12 cellular contexts compared by ENCODE assay signal in the genomic region with DNA sequence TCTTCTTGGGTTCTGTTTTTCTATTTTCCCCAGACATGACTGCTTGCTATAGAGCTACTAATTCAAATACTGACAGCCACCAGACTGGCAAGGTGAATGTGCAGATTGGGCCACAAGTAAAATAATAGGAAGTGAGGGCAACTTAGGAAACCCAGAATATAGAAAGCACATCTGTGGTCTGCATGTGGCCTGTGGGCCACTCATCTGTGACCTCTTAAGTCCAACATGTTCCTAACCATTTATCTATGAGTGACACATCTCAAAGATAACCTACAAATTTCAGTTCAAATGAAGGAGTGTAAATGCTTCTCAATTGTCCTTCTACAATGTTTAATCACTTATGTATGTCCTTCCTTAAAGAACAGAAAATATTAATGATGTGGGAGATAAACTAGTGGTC.
DNase-seq lines count a peak whose midpoint lies in the region; ATAC-seq lines count a peak whose summit lies in the region.
"Had no signal": no experiment of that assay in that cellular context is flagged by ENCODE, and none has a peak within 500 bp of the region (broad histone marks: within the 10 kb centered on the region; RNA-seq: fewer than 3 reads in every experiment).

No MANE protein-coding gene starts in this region.

- no peaks in the 10 kb centered on the region for H3K27me3 Mint-ChIP-seq in naive thymus-derived CD4-positive, alpha-beta T cell
- H3K27me3 Mint-ChIP-seq: T-cell had no signal

- POLR2A ChIA-PET in naive thymus-derived CD4-positive, alpha-beta T cell (lab: Charles Lee): no interaction called here

- no peaks in the 10 kb centered on the region for H3K4me1 ChIP-seq in naive thymus-derived CD4-positive, alpha-beta T cell (ENCODE audit: control insufficient read depth in 2 of 2, insufficient read depth in 2 of 2, low read length in 2 of 2)

- H3K4me1 Mint-ChIP-seq in naive thymus-derived CD4-positive, alpha-beta T cell: peaks cover 0 to 12% (median 5%) of the 10 kb centered on the region in 7 donors

- H3K27me3 ChIP-seq in naive thymus-derived CD4-positive, alpha-beta T cell (ENCODE audit: control insufficient read depth in 2 of 2, insufficient read depth in 2 of 2, low read length in 2 of 2): no peaks in the 10 kb centered on the region

- no peak overlapping the region for H3K27ac ChIP-seq in naive thymus-derived CD4-positive, alpha-beta T cell (ENCODE audit: low read depth, low read length)

- no peak overlapping the region for H3K4me3 ChIP-seq in naive thymus-derived CD4-positive, alpha-beta T cell (ENCODE audit: low read length)

- intact Hi-C loops in naive thymus-derived CD4-positive, alpha-beta T cell (cut with micrococcal nuclease): loop anchor here (1.0 to 10.0 kb wide), 7 partner anchors 178 to 1522 kb away; a partner anchor contains a TSS

- no peaks in the 10 kb centered on the region for H3K36me3 ChIP-seq in naive thymus-derived CD4-positive, alpha-beta T cell (ENCODE audit: control insufficient read depth in 2 of 3, insufficient read depth in 3 of 3, low read length in 3 of 3)

- ATAC-seq in GM18907 (IDR thresholded peaks at IDR 0.05; ENCODE audit: unreplicated experiment) (peak; percentile 91), GM21723 (IDR thresholded peaks at IDR 0.05; ENCODE audit: unreplicated experiment) (peak; percentile 72), HG03354 (IDR thresholded peaks at IDR 0.05; ENCODE audit: poor library complexity, severe bottlenecking, unreplicated experiment) (peak; percentile 84)
- peak; percentile 60 for ATAC-seq in naive thymus-derived CD4-positive, alpha-beta T cell
- ATAC-seq: T-cell had no signal

- no peaks in the 10 kb centered on the region for H3K9me3 ChIP-seq in naive thymus-derived CD4-positive, alpha-beta T cell (ENCODE audit: control insufficient read depth in 2 of 3, low read length in 3 of 3)

- no peak overlapping the region for H3K27ac Mint-ChIP-seq in naive thymus-derived CD4-positive, alpha-beta T cell
- H3K27ac Mint-ChIP-seq: T-cell had no signal

- no peak for DNase-seq in naive thymus-derived CD4-positive, alpha-beta T cell
- no peak for DNase-seq in activated effector memory CD4-positive, alpha-beta T cell treated with Interleukin-2 at 50 U/mL for 16 hours
- DNase-seq in HK-2 (ENCODE audit: unreplicated experiment) (no peak), C1 segment of cervical spinal cord (lab: John Stamatoyannopoulos, UW) (no peak)
- DNase-seq: activated T-cell treated with anti-CD3 and anti-CD28 coated beads, Interleukin-2, amount 50 U/mL, for 1 hour; foreskin melanocyte; GDM1; mammary epithelial cell had no signal

- H3K36me3 Mint-ChIP-seq in naive thymus-derived CD4-positive, alpha-beta T cell: no peaks in the 10 kb centered on the region
- H3K36me3 Mint-ChIP-seq: T-cell had no signal

- no peaks in the 10 kb centered on the region for H3K9me3 Mint-ChIP-seq in naive thymus-derived CD4-positive, alpha-beta T cell
- H3K9me3 Mint-ChIP-seq: T-cell had no signal

- no peak overlapping the region for H3K4me3 Mint-ChIP-seq in naive thymus-derived CD4-positive, alpha-beta T cell
- H3K4me3 Mint-ChIP-seq: T-cell had no signal

- CTCF ChIA-PET in naive thymus-derived CD4-positive, alpha-beta T cell (lab: Charles Lee): interaction anchor here (1.2 to 5.9 kb wide), 2 partner anchors 754 to 757 kb away, joined by 4 to 27 read pairs; no protein-coding TSS in a partner anchor
